ENCODE assay signal across 8 cellular contexts in genomic region chr17:73309727-73310555, GRCh38. TPM values are rescaled to one million over a fixed set of nuclear protein-coding genes. Genes with fewer than 3 reads are reported as not detected.
DNase-seq lines count a peak whose midpoint lies in the region; ATAC-seq and TF ChIP-seq lines count a peak whose summit lies in the region.

No MANE protein-coding gene starts in this region.

- H3K4me1 ChIP-seq in BLaER1 (peaks cover 60% of the 10 kb centered on the region), breast epithelium (peaks cover 0 to 17% of the 10 kb centered on the region in 2 donors), upper lobe of right lung (peaks cover 46% of the 10 kb centered on the region)

- H3K27ac ChIP-seq in BLaER1 (peak overlapping the region; percentile 69), breast epithelium (peak overlapping the region; percentile 99), upper lobe of right lung (peak overlapping the region; percentile 97)

- no peaks in the 10 kb centered on the region for H3K36me3 ChIP-seq in BLaER1
- no peaks in the 10 kb centered on the region for H3K36me3 ChIP-seq in breast epithelium
- no peaks in the 10 kb centered on the region for H3K36me3 ChIP-seq in upper lobe of right lung

- peak overlapping the region; percentile 84 for H3K9ac ChIP-seq in BLaER1

- H3K9me3 ChIP-seq in BLaER1, result no peaks in the 10 kb centered on the region
- H3K9me3 ChIP-seq in breast epithelium, result no peaks in the 10 kb centered on the region
- no peaks in the 10 kb centered on the region for H3K9me3 ChIP-seq in upper lobe of right lung

- intact Hi-C loops in breast epithelium (cut with DNase I; ENCODE audit: low total_unique reads), result loop anchor here (10.0 kb wide), 1 partner anchor 55 kb away; no protein-coding TSS in a partner anchor
- intact Hi-C loops in upper lobe of right lung (cut with DNase I), result no loop called here

- ATAC-seq in upper lobe of right lung (no peak), GM18505 (IDR thresholded peaks at IDR 0.05; ENCODE audit: unreplicated experiment) (no peak)

- 0 out of 2 replicates have a peak, but pooled peaks cover 4% of the 10 kb centered on the region for H3K27me3 ChIP-seq in BLaER1
- no peaks in the 10 kb centered on the region for H3K27me3 ChIP-seq in breast epithelium
- H3K27me3 ChIP-seq in upper lobe of right lung, result no peaks in the 10 kb centered on the region

- H4K20me1 ChIP-seq in BLaER1, result 0 out of 2 replicates have a peak, but pooled peaks cover 4% of the 10 kb centered on the region

- DNase-seq in LoVo (ENCODE audit: low spot score) (peak; percentile 64), breast epithelium (ENCODE audit: low spot score in 2 of 2) (no peak), medulla oblongata (ENCODE audit: extremely low spot score) (peak; percentile 26), upper lobe of right lung (no peak), NCI-H510A (lab: John Stamatoyannopoulos, UW) (no peak), NCI-H1048 (lab: John Stamatoyannopoulos, UW) (no peak)

- H3K4me2 ChIP-seq in BLaER1, result peak overlapping the region; percentile 100

- TF ChIP-seq CTCF in breast epithelium (IDR thresholded peaks at IDR 0.05), result no peak
- TF ChIP-seq CTCF in upper lobe of right lung (IDR thresholded peaks at IDR 0.05), result no peak

- H3K4me3 ChIP-seq in BLaER1 (peak overlapping the region; percentile 93), breast epithelium (peak overlapping the region; percentile 93 to 99 (median 97)), upper lobe of right lung (peak overlapping the region; percentile 100)

- TF ChIP-seq POLR2A in breast epithelium (IDR thresholded peaks at IDR 0.05), result no peak
- TF ChIP-seq POLR2A in GM18505 (IDR thresholded peaks at IDR 0.05; ENCODE audit: borderline replicate concordance, extremely low read depth, insufficient read depth, insufficient read length), result no peak

RNA-seq across cellular contexts. Expression of gene CDC42EP4, which starts 1.9 kb away (rescaled TPM):
- total RNA-seq in breast epithelium (100 to 1,000 TPM in 2 of 3 donors, 10 to 100 TPM in 1; 71.0 to 141 (median 112) TPM), upper lobe of right lung (59.0 TPM)

RNA-seq across cellular contexts. Expression of gene CPSF4L, which starts 48.3 kb away (rescaled TPM):
- under 1 TPM in 1 of 3 donors, not detected in 2; 0.29 TPM for total RNA-seq in breast epithelium
- total RNA-seq in upper lobe of right lung, result not detected

Comparison
In these comparisons a context has a peak if more than half of its experiments do, and no peak if none do; other contexts are left out.
1. DNase-seq: peak in LoVo (single experiment) and medulla oblongata (single experiment); none in breast epithelium (0 of 2), upper lobe of right lung (single experiment), NCI-H510A (single experiment) and NCI-H1048 (single experiment).
2. Peak in every context shown above with its lines, with median percentiles within 50 percentile points of each other: H3K27ac ChIP-seq and H3K4me3 ChIP-seq.